Comparison of ENCODE assay signal across 19 cellular contexts in genomic region chr22:23094695-23095466, GRCh38.
"Had no signal": no experiment of that assay in that cellular context is flagged by ENCODE, and none has a peak within 500 bp of the region (broad histone marks: within the 10 kb centered on the region; RNA-seq: fewer than 3 reads in every experiment).

No MANE protein-coding gene starts in this region.

- ATAC-seq: esophagus mucosa; left colon; psoas muscle; sciatic nerve; stimulated activated naive B cell treated with anti-CD40 and anti-IgM and Interleukin-4, amounts not matched to agents 10 μg/mL and 1 μg/mL and 100 μg/mL, for 72 hours; T-helper 17 cell had no signal

- H3K4me3 ChIP-seq: adrenal gland, psoas muscle, spleen, suprapubic skin, upper lobe of left lung had no signal

- H3K9me3 ChIP-seq: adrenal gland, psoas muscle, spleen, suprapubic skin, upper lobe of left lung had no signal

- H3K36me3 ChIP-seq: adrenal gland, suprapubic skin, upper lobe of left lung had no signal

- H3K27ac ChIP-seq: psoas muscle, spleen, suprapubic skin, upper lobe of left lung had no signal

- DNase-seq: activated CD4-positive, alpha-beta T cell treated with anti-CD3 and anti-CD28 coated beads, Interleukin-2, amount 50 U/mL, for 1 hour; activated CD4-positive, CD25-positive, alpha-beta regulatory T cell; activated naive CD4-positive, alpha-beta T cell treated with anti-CD3 and anti-CD28 coated beads, Interleukin-2, amount 10 ng/mL, durations not matched to agents 7 days and 5 days; activated T-cell treated with anti-CD3 and anti-CD28 coated beads for 4 hours; adrenal gland; cerebellar nuclear complex; glutamatergic neuron; immature natural killer cell; left colon; naive B cell; psoas muscle; spleen; stimulated activated CD4-positive, alpha-beta T cell treated with anti-CD3 and anti-CD28 coated beads, Interleukin-1b, Interleukin-23, amount 100 ng/mL, for 48 hours; stimulated activated naive B cell treated with anti-CD40 and anti-IgM and Interleukin-4, amounts not matched to agents 10 μg/mL and 1 μg/mL and 100 μg/mL, for 72 hours; T-helper 17 cell had no signal

- H3K27me3 ChIP-seq: adrenal gland, spleen, suprapubic skin, upper lobe of left lung had no signal
